Comparison of ENCODE assay signal across 9 cellular contexts in genomic region chr4:107666134-107666533, GRCh38. TPM values are rescaled to one million over a fixed set of nuclear protein-coding genes. Genes with fewer than 3 reads are reported as not detected.
DNase-seq lines count a peak whose midpoint lies in the region; ATAC-seq and TF ChIP-seq lines count a peak whose summit lies in the region.
"Had no signal": no experiment of that assay in that cellular context is flagged by ENCODE, and none has a peak within 500 bp of the region (broad histone marks: within the 10 kb centered on the region; RNA-seq: fewer than 3 reads in every experiment).

No MANE protein-coding gene starts in this region.

- no peaks in the 10 kb centered on the region for H3K9me3 ChIP-seq in OCI-LY3 (ENCODE audit: insufficient read depth, low read length)
- no peaks in the 10 kb centered on the region for H3K9me3 ChIP-seq in esophagus squamous epithelium

- no peak overlapping the region for H3K4me2 ChIP-seq in OCI-LY3 (ENCODE audit: low read length)

- intact Hi-C loops in esophagus squamous epithelium (cut with DNase I), result no loop called here

- H3K4me3 ChIP-seq in OCI-LY3 (ENCODE audit: low read length) (no peak overlapping the region), esophagus squamous epithelium (no peak overlapping the region), rectal smooth muscle tissue (ENCODE audit: low read length) (no peak overlapping the region)

- H3K4me1 ChIP-seq in OCI-LY3 (ENCODE audit: low read length) (no peaks in the 10 kb centered on the region), esophagus squamous epithelium (peaks cover 0 to 6% (median 0%) of the 10 kb centered on the region in 3 donors), rectal smooth muscle tissue (ENCODE audit: control insufficient read depth, insufficient read depth, low read length) (peaks cover 8% of the 10 kb centered on the region)

- H3K27ac ChIP-seq in OCI-LY3 (ENCODE audit: low read length), result no peak overlapping the region
- no peak overlapping the region for H3K27ac ChIP-seq in esophagus squamous epithelium
- H3K27ac ChIP-seq in rectal smooth muscle tissue (ENCODE audit: low read depth, low read length), result peak overlapping the region; percentile 14

- DNase-seq in GM13977 (ENCODE audit: low spot score) (no peak), esophagus squamous epithelium (lab: John Stamatoyannopoulos, UW) (no peak)
- DNase-seq in activated CD4-positive, CD25-positive, alpha-beta regulatory T cell treated with anti-CD3 and anti-CD28 coated beads, Interleukin-2, amount 50 U/mL, for 72 hours, result no peak
- DNase-seq: activated CD4-positive, alpha-beta T cell treated with anti-CD3 and anti-CD28 coated beads, Interleukin-2, amount 50 U/mL, for 4 hours had no signal

- H2AFZ ChIP-seq in OCI-LY3 (ENCODE audit: low read depth, low read length), result no peak overlapping the region

- in situ Hi-C loops in GM13977 (cut with MboI; ENCODE audit: low pct_unique_long_range_greater_than_20kb, low sequenced_read_pairs, unreplicated experiment), result no loop called here

- H3K27me3 ChIP-seq in OCI-LY3 (ENCODE audit: low read depth, low read length) (no peaks in the 10 kb centered on the region), esophagus squamous epithelium (no peaks in the 10 kb centered on the region), rectal smooth muscle tissue (ENCODE audit: control insufficient read depth, insufficient read depth, low read length) (no peaks in the 10 kb centered on the region)

- no peak for ATAC-seq in HG03520 (IDR thresholded peaks at IDR 0.05; ENCODE audit: unreplicated experiment)
- no peak for ATAC-seq in HG02973 (IDR thresholded peaks at IDR 0.05; ENCODE audit: unreplicated experiment)
- no peak for ATAC-seq in HG03442 (IDR thresholded peaks at IDR 0.05; ENCODE audit: unreplicated experiment)

- peak; percentile 34 for TF ChIP-seq CTCF in GM13977 (IDR thresholded peaks at IDR 0.05; ENCODE audit: extremely low read depth, insufficient read depth, missing control alignments)
- TF ChIP-seq CTCF in OCI-LY3 (IDR thresholded peaks at IDR 0.05; ENCODE audit: low read depth, low read length), result peak; percentile 46
- peak in 4 of 6 experiments; percentile 14 to 40 (median 20) for TF ChIP-seq CTCF in esophagus squamous epithelium (IDR thresholded peaks at IDR 0.05)

- H3K79me2 ChIP-seq in OCI-LY3 (ENCODE audit: low read length), result no peaks in the 10 kb centered on the region

- H3K36me3 ChIP-seq in OCI-LY3 (replicated peaks; ENCODE audit: low read depth, low read length) (no peaks in the 10 kb centered on the region), esophagus squamous epithelium (peaks cover 0 to 18% (median 0%) of the 10 kb centered on the region in 3 donors), rectal smooth muscle tissue (ENCODE audit: control insufficient read depth, insufficient read depth, low read length) (no peaks in the 10 kb centered on the region)

- no peak for TF ChIP-seq POLR2A in esophagus squamous epithelium (IDR thresholded peaks at IDR 0.05)

- 48 to 54% methylated on average over 1 of the region's 1 CpG for WGBS in esophagus squamous epithelium, 2 donors

- H4K20me1 ChIP-seq in OCI-LY3 (ENCODE audit: insufficient read depth, low read length), result no peaks in the 10 kb centered on the region

- no peak overlapping the region for H3K9ac ChIP-seq in OCI-LY3 (ENCODE audit: low read length)
- no peak overlapping the region for H3K9ac ChIP-seq in rectal smooth muscle tissue (ENCODE audit: low read length)

RNA-seq across cellular contexts. Expression of gene PAPSS1, which starts 53.9 kb away (rescaled TPM):
- total RNA-seq in esophagus squamous epithelium, result 10 to 100 TPM; 30.8 to 54.1 (median 36.0) TPM
